Comparison of ENCODE assay signal across 1 cellular context in genomic region chr6:32475392-32476206, GRCh38.
TF ChIP-seq lines count a peak whose summit lies in the region.

No MANE protein-coding gene starts in this region.

TF ChIP-seq in K562, 482 proteins besides CTCF, POLR2A, EP300 and RAD21:
- TF ChIP-seq ATF4 (CRISPR knock-in tag; IDR thresholded peaks at IDR 0.05): peak; percentile 56; the same call in 1 of the 2 replicates
- TF ChIP-seq XRCC3 (IDR thresholded peaks at IDR 0.05): no peak
- TF ChIP-seq ATF3 (IDR thresholded peaks at IDR 0.05): peak; percentile 53; the same call in 1 of the 2 replicates
- no peak for TF ChIP-seq ATF3 (CRISPR knock-in tag; conservative IDR thresholded peaks at IDR 0.05)
- TF ChIP-seq ZNF518B (CRISPR knock-in tag; IDR thresholded peaks at IDR 0.05): no peak
- TF ChIP-seq NR3C1 (CRISPR knock-in tag; IDR thresholded peaks at IDR 0.05): no peak
- TF ChIP-seq ZNF140 (CRISPR knock-in tag; IDR thresholded peaks at IDR 0.05): no peak
- peak; percentile 57; the same call in 1 of the 2 replicates for TF ChIP-seq ATF7 (IDR thresholded peaks at IDR 0.05)
- no peak for TF ChIP-seq MTA1 (IDR thresholded peaks at IDR 0.05; ENCODE audit: borderline replicate concordance)
- TF ChIP-seq MAFG (tag; conservative IDR thresholded peaks at IDR 0.05): 0 out of 2 replicates have a peak, but pooled peaks have one; percentile 14
- no peak for TF ChIP-seq ZNF280B (CRISPR knock-in tag; IDR thresholded peaks at IDR 0.05)
- peak; percentile 95 for TF ChIP-seq ZNF589 (CRISPR knock-in tag; IDR thresholded peaks at IDR 0.05; ENCODE audit: low read depth)
- TF ChIP-seq STAG1 (CRISPR knock-in tag; IDR thresholded peaks at IDR 0.05; ENCODE audit: borderline replicate concordance): no peak
- peak; percentile 64; the same call in 1 of the 2 replicates for TF ChIP-seq POLR2H (tag; IDR thresholded peaks at IDR 0.05; ENCODE audit: low read depth)
- peak; percentile 29; the same call in 1 of the 2 replicates for TF ChIP-seq L3MBTL2 (IDR thresholded peaks at IDR 0.05)
- peak; percentile 14; the same call in 1 of the 2 replicates for TF ChIP-seq JUND (IDR thresholded peaks at IDR 0.05; ENCODE audit: borderline replicate concordance, low read depth, low read length)
- no peak for TF ChIP-seq JUND (tag; IDR thresholded peaks at IDR 0.05; ENCODE audit: borderline replicate concordance, low read depth, low read length)
- TF ChIP-seq YBX1 (IDR thresholded peaks at IDR 0.05): no peak
- peak; percentile 89 for TF ChIP-seq ZNF175 (CRISPR knock-in tag; IDR thresholded peaks at IDR 0.05; ENCODE audit: low read depth)
- TF ChIP-seq CREB3L1 (IDR thresholded peaks at IDR 0.05; ENCODE audit: borderline replicate concordance, low read depth): no peak
- no peak for TF ChIP-seq EWSR1 (IDR thresholded peaks at IDR 0.05; ENCODE audit: borderline replicate concordance, low read depth, partially characterized antibody)
- TF ChIP-seq SREBF2 (CRISPR knock-in tag; IDR thresholded peaks at IDR 0.05): no peak
- no peak for TF ChIP-seq CBX5 (IDR thresholded peaks at IDR 0.05; ENCODE audit: borderline replicate concordance, low read depth)
- TF ChIP-seq CEBPG (CRISPR knock-in tag; IDR thresholded peaks at IDR 0.05): 0 out of 2 replicates have a peak, but pooled peaks have one; percentile 17
- TF ChIP-seq CEBPG (tag; conservative IDR thresholded peaks at IDR 0.05 in 1 of 2, IDR thresholded peaks at IDR 0.05 in 1 of 2): peak; percentile 31 to 88; a peak in 2 of 4 replicates
- no peak for TF ChIP-seq RBM14 (IDR thresholded peaks at IDR 0.05; ENCODE audit: borderline replicate concordance, insufficient read depth, low read depth, low read length)
- TF ChIP-seq ZFPM2 (CRISPR knock-in tag; IDR thresholded peaks at IDR 0.05): no peak
- 0 out of 2 replicates have a peak, but pooled peaks have one; percentile 33 for TF ChIP-seq PKNOX1 (IDR thresholded peaks at IDR 0.05)
- TF ChIP-seq BRF1 (IDR thresholded peaks at IDR 0.05; ENCODE audit: borderline replicate concordance, extremely low read depth, insufficient read length): no peak
- peak; percentile 27; the same call in 1 of the 2 replicates for TF ChIP-seq ZNF395 (CRISPR knock-in tag; IDR thresholded peaks at IDR 0.05)
- TF ChIP-seq ZBTB12 (CRISPR knock-in tag; IDR thresholded peaks at IDR 0.05): no peak
- no peak for TF ChIP-seq NUFIP1 (IDR thresholded peaks at IDR 0.05; ENCODE audit: partially characterized antibody)
- no peak for TF ChIP-seq XRCC5 (IDR thresholded peaks at IDR 0.05; ENCODE audit: low read depth, low read length)
- no peak for TF ChIP-seq CBFB (CRISPR knock-in tag; IDR thresholded peaks at IDR 0.05)
- TF ChIP-seq ZNF197 (CRISPR knock-in tag; IDR thresholded peaks at IDR 0.05; ENCODE audit: low read depth): 0 out of 2 replicates have a peak, but pooled peaks have one; percentile 43
- TF ChIP-seq ZBTB11 (CRISPR knock-in tag; IDR thresholded peaks at IDR 0.05): no peak
- TF ChIP-seq ZNF584 (CRISPR knock-in tag; IDR thresholded peaks at IDR 0.05; ENCODE audit: low read depth): peak; percentile 94
- no peak for TF ChIP-seq KHSRP (IDR thresholded peaks at IDR 0.05)
- no peak for TF ChIP-seq TAF7 (tag; IDR thresholded peaks at IDR 0.05)
- TF ChIP-seq ZNF184 (CRISPR knock-in tag; IDR thresholded peaks at IDR 0.05): no peak
- TF ChIP-seq MBD1 (CRISPR knock-in tag; IDR thresholded peaks at IDR 0.05): no peak
- TF ChIP-seq TEAD4 (IDR thresholded peaks at IDR 0.05; ENCODE audit: low read length): no peak
- TF ChIP-seq TEAD4 (CRISPR knock-in tag; IDR thresholded peaks at IDR 0.05; ENCODE audit: borderline replicate concordance): no peak
- TF ChIP-seq SIRT6 (IDR thresholded peaks at IDR 0.05; ENCODE audit: low read depth, low read length): no peak
- no peak for TF ChIP-seq XRCC4 (IDR thresholded peaks at IDR 0.05; ENCODE audit: extremely low read depth, insufficient read depth, insufficient read length)
- TF ChIP-seq RBM39 (optimal IDR thresholded peaks at IDR 0.05; ENCODE audit: low read depth, low read length): no peak
- no peak for TF ChIP-seq EHMT2 (IDR thresholded peaks at IDR 0.05)
- no peak for TF ChIP-seq BRCA1 (IDR thresholded peaks at IDR 0.05)
- TF ChIP-seq BRCA1 (CRISPR knock-in tag; IDR thresholded peaks at IDR 0.05): no peak
- peak; percentile 6; the same call in 1 of the 2 replicates for TF ChIP-seq ZNF239 (CRISPR knock-in tag; IDR thresholded peaks at IDR 0.05)
- no peak for TF ChIP-seq PHB2 (IDR thresholded peaks at IDR 0.05; ENCODE audit: low read depth)
- peak; percentile 39; the same call in 1 of the 2 replicates for TF ChIP-seq ZKSCAN8 (CRISPR knock-in tag; IDR thresholded peaks at IDR 0.05)
